Comparison of ENCODE assay signal across 21 cellular contexts in genomic region chr3:181613813-181614212, GRCh38.
DNase-seq lines count a peak whose midpoint lies in the region; ATAC-seq, FAIRE-seq and TF ChIP-seq lines count a peak whose summit lies in the region.
"Had no signal": no experiment of that assay in that cellular context is flagged by ENCODE, and none has a peak within 500 bp of the region (broad histone marks: within the 10 kb centered on the region; RNA-seq: fewer than 3 reads in every experiment).

No MANE protein-coding gene starts in this region.

- no peak for FAIRE-seq in H1 (lab: Jason Lieb, UNC)
- FAIRE-seq: D721Med had no signal

- peak overlapping the region; percentile 40; the same call in 1 of the 2 replicates for H2AFZ ChIP-seq in H1 (ENCODE audit: low read length)

- H3K23ac ChIP-seq in H1 (ENCODE audit: insufficient read length), result no peak overlapping the region

- H3K9me3 Mint-ChIP-seq in nephron progenitor cell, result no peaks in the 10 kb centered on the region

- no peak overlapping the region for H3K4me3 Mint-ChIP-seq in nephron progenitor cell

- POLR2A ChIA-PET in H1 (lab: Charles Lee; ENCODE audit: partially characterized antibody), result no interaction called here

- no peak for TF ChIP-seq RAD21 in H1 (IDR thresholded peaks at IDR 0.05 in 1 of 2, conservative IDR thresholded peaks at IDR 0.05 in 1 of 2; ENCODE audit: low read depth in 2 of 2, low read length in 2 of 2)

- no peaks in the 10 kb centered on the region; the same call in 1 of the 2 replicates for H3K23me2 ChIP-seq in H1 (ENCODE audit: low read depth, low read length)

- no peak overlapping the region for H2AK5ac ChIP-seq in H1 (ENCODE audit: low read depth, low read length)

- TF ChIP-seq POLR2A in H1 (IDR thresholded peaks at IDR 0.05; ENCODE audit: control extremely low read depth in 1 of 2, low read depth in 2 of 2, low read length in 2 of 2), result no peak

- no peak overlapping the region for H4K5ac ChIP-seq in H1 (ENCODE audit: insufficient read length, low read depth, low read length)

- no peak overlapping the region for H2BK120ac ChIP-seq in H1 (replicated peaks; ENCODE audit: low read depth, low read length)

- no peaks in the 10 kb centered on the region for H3K9me3 ChIP-seq in H1 (ENCODE audit: insufficient read depth in 2 of 2, low read depth in 1 of 2, low read length in 1 of 2)

- H3K4me1 ChIP-seq in H1 (replicated peaks in 1 of 4; ENCODE audit: control insufficient read depth in 3 of 4, insufficient read depth in 4 of 4, low read length in 3 of 4), result peaks cover 0 to 7% (median 5%) of the 10 kb centered on the region in 4 experiments; a peak in 4 of 7 replicates

- no peak for TF ChIP-seq EP300 in H1 (IDR thresholded peaks at IDR 0.05; ENCODE audit: borderline replicate concordance in 1 of 2, low read depth in 2 of 2, low read length in 2 of 2)

- H4K8ac ChIP-seq in H1 (ENCODE audit: extremely low read depth, insufficient read depth, low read length), result no peak overlapping the region

- no peak overlapping the region for H3K14ac ChIP-seq in H1 (ENCODE audit: insufficient read length)

- H3K18ac ChIP-seq in H1 (ENCODE audit: extremely low read depth, low read length), result no peak overlapping the region

- no peak overlapping the region for H3K56ac ChIP-seq in H1 (replicated peaks; ENCODE audit: insufficient read length, low read depth, low read length)

- no peaks in the 10 kb centered on the region for H4K20me1 ChIP-seq in H1 (replicated peaks in 1 of 2; ENCODE audit: control insufficient read depth in 1 of 2, insufficient read depth in 2 of 2, low read length in 2 of 2)

- H3K27me3 ChIP-seq in H1 (replicated peaks in 1 of 4; ENCODE audit: control insufficient read depth in 3 of 4, extremely low read depth in 1 of 4, insufficient read depth in 3 of 4, low read length in 3 of 4), result no peaks in the 10 kb centered on the region

- no peaks in the 10 kb centered on the region; a peak in 1 of 4 replicates for H3K79me2 ChIP-seq in H1 (ENCODE audit: control insufficient read depth in 1 of 2, insufficient read depth in 2 of 2, low read length in 2 of 2)

- WGBS in H1 (ENCODE audit: extremely low coverage in 1 of 2, insufficient coverage in 1 of 2, insufficient read length in 1 of 2, insufficient replicate concordance in 2 of 2, low coverage in 1 of 2, low lambda C conversion rate in 2 of 2, missing lambda C conversion rate in 1 of 2), 2 experiments, result 76% methylated on average over 1 of the region's 1 CpG; no CpG with 5 or more reads in 1 of the 2 experiments

- H3K27ac ChIP-seq in angular gyrus (ENCODE audit: low read depth, low read length) (peak overlapping the region; percentile 35), H1 (ENCODE audit: low read depth, low read length) (no peak overlapping the region)
- H3K27ac ChIP-seq: HL-60, KMS-11 had no signal

- H2BK20ac ChIP-seq in H1 (ENCODE audit: low read length), result no peak overlapping the region

- H3K79me1 ChIP-seq in H1 (ENCODE audit: low read depth, low read length), result no peaks in the 10 kb centered on the region

- DNase-seq in H1 (ENCODE audit: low read depth in 1 of 2, low spot score in 2 of 2) (no peak), nephron progenitor cell (no peak), superior temporal gyrus (ENCODE audit: extremely low spot score) (peak; percentile 85), NCI-H82 (lab: John Stamatoyannopoulos, UW) (no peak), Ammon's horn (ENCODE audit: low spot score) (no peak)
- DNase-seq: C1 segment of cervical spinal cord, DMS79 treated with DMSO at 0.1 percent for 48 hours, H7, NCI-H1436, NCI-H1930, NCI-H345, NCI-H526, PC-3, RPMI8226, SHP77 treated with DMSO at 0.1 percent for 48 hours had no signal

- no peak overlapping the region for H3K4me3 ChIP-seq in H1 (ENCODE audit: extremely low read depth in 1 of 4, insufficient read depth in 2 of 4, low read depth in 3 of 4, low read length in 4 of 4)

- no peak overlapping the region for H3K9ac ChIP-seq in H1 (replicated peaks in 1 of 4; ENCODE audit: extremely low read depth in 1 of 4, low read depth in 3 of 4, low read length in 3 of 4)
- H3K9ac ChIP-seq: KMS-11 had no signal

- ATAC-seq in GM21619 (IDR thresholded peaks at IDR 0.05; ENCODE audit: unreplicated experiment), result no peak
- ATAC-seq in HG03378 (IDR thresholded peaks at IDR 0.05; ENCODE audit: unreplicated experiment), result no peak
- ATAC-seq: PC-3 had no signal

- peak overlapping the region; percentile 70 for H3K4ac ChIP-seq in H1 (replicated peaks; ENCODE audit: insufficient read length, low read depth, low read length)

- no peaks in the 10 kb centered on the region for H3K36me3 ChIP-seq in H1 (ENCODE audit: control insufficient read depth in 2 of 4, insufficient read depth in 4 of 4, low read length in 3 of 4)

- H3K27me3 Mint-ChIP-seq in nephron progenitor cell (ENCODE audit: low read depth, poor library complexity), result peaks cover 3% of the 10 kb centered on the region

- no peaks in the 10 kb centered on the region for H3K36me3 Mint-ChIP-seq in nephron progenitor cell (ENCODE audit: low read depth)

- CTCF ChIA-PET in H1 (lab: Charles Lee; ENCODE audit: partially characterized antibody), result no interaction called here

- no peak overlapping the region for H2BK12ac ChIP-seq in H1 (ENCODE audit: low read depth, low read length)

- H2BK5ac ChIP-seq in H1 (ENCODE audit: low read depth, low read length), result no peak overlapping the region

- no peak overlapping the region; a peak in 1 of 4 replicates for H3K4me2 ChIP-seq in H1 (ENCODE audit: insufficient read depth in 1 of 2, low read depth in 2 of 2, low read length in 2 of 2)
- H3K4me2 ChIP-seq: KMS-11 had no signal

- H3K4me1 Mint-ChIP-seq in nephron progenitor cell, result peaks cover 50% of the 10 kb centered on the region

- no peak overlapping the region for H2BK15ac ChIP-seq in H1 (ENCODE audit: low read length)

- H3K27ac Mint-ChIP-seq in nephron progenitor cell, result peak overlapping the region; percentile 68

- H4K91ac ChIP-seq in H1 (replicated peaks; ENCODE audit: insufficient read length, low read length), result no peak overlapping the region

- no peak for TF ChIP-seq CTCF in H1 (IDR thresholded peaks at IDR 0.05; ENCODE audit: control extremely low read depth in 1 of 3, insufficient read depth in 1 of 3, low read depth in 1 of 3, low read length in 3 of 3)
- TF ChIP-seq CTCF in nephron progenitor cell (IDR thresholded peaks at IDR 0.05), result no peak

TF ChIP-seq in H1, 55 proteins besides CTCF, POLR2A, EP300 and RAD21:
- TF ChIP-seq SIX5 (IDR thresholded peaks at IDR 0.05; ENCODE audit: low read depth, low read length), result no peak
- TF ChIP-seq JUND (IDR thresholded peaks at IDR 0.05; ENCODE audit: low read length), result no peak
- TF ChIP-seq CHD1 (IDR thresholded peaks at IDR 0.05; ENCODE audit: low read depth, low read length), result no peak
- TF ChIP-seq ATF3 (IDR thresholded peaks at IDR 0.05; ENCODE audit: insufficient read depth, low read depth, low read length), result no peak
- TF ChIP-seq HDAC2 (IDR thresholded peaks at IDR 0.05; ENCODE audit: borderline replicate concordance in 1 of 2, low read depth in 2 of 2, low read length in 2 of 2), result no peak
- no peak for TF ChIP-seq HDAC6 (IDR thresholded peaks at IDR 0.05; ENCODE audit: low read depth, low read length)
- no peak for TF ChIP-seq RXRA (IDR thresholded peaks at IDR 0.05; ENCODE audit: insufficient read depth, low read depth, low read length)
- TF ChIP-seq SIN3A (conservative IDR thresholded peaks at IDR 0.05 in 1 of 2, IDR thresholded peaks at IDR 0.05 in 1 of 2; ENCODE audit: low read depth in 1 of 2, low read length in 2 of 2), result no peak
- no peak for TF ChIP-seq POU5F1 (IDR thresholded peaks at IDR 0.05; ENCODE audit: low read depth, low read length)
- no peak for TF ChIP-seq RFX5 (IDR thresholded peaks at IDR 0.05; ENCODE audit: borderline replicate concordance, low read depth, low read length)
- no peak for TF ChIP-seq MAFK (IDR thresholded peaks at IDR 0.05; ENCODE audit: low read depth, low read length)
- no peak for TF ChIP-seq RNF2 (IDR thresholded peaks at IDR 0.05; ENCODE audit: borderline replicate concordance, low read depth, low read length, missing control alignments, poor library complexity, severe bottlenecking)
- no peak for TF ChIP-seq SRF (IDR thresholded peaks at IDR 0.05; ENCODE audit: low read depth, low read length)
- no peak for TF ChIP-seq CBX8 (IDR thresholded peaks at IDR 0.05; ENCODE audit: borderline replicate concordance, low read depth, low read length)
- TF ChIP-seq E2F6 (IDR thresholded peaks at IDR 0.05), result no peak
- TF ChIP-seq FOSL1 (IDR thresholded peaks at IDR 0.05; ENCODE audit: insufficient read depth, low read depth, low read length), result no peak
- TF ChIP-seq TAF1 (IDR thresholded peaks at IDR 0.05; ENCODE audit: low read depth, low read length), result no peak
